23 cellular contexts compared by ENCODE assay signal in genomic region chr20:53141651-53142050, GRCh38.
DNase-seq lines count a peak whose midpoint lies in the region.
"Had no signal": no experiment of that assay in that cellular context is flagged by ENCODE, and none has a peak within 500 bp of the region (broad histone marks: within the 10 kb centered on the region; RNA-seq: fewer than 3 reads in every experiment).

No MANE protein-coding gene starts in this region.

- peak overlapping the region; percentile 3 for H3K27ac Mint-ChIP-seq in activated naive CD4-positive, alpha-beta T cell treated with anti-CD3 and anti-CD28 coated beads for 36 hours
- no peak overlapping the region for H3K27ac Mint-ChIP-seq in activated naive CD4-positive, alpha-beta T cell treated with anti-CD3 and anti-CD28 coated beads, Interleukin-2, amount 10 ng/mL, durations not matched to agents 7 days and 5 days
- peak overlapping the region; percentile 35 for H3K27ac Mint-ChIP-seq in activated T-helper 1 cell treated with anti-CD3 and anti-CD28 coated beads, Interleukin-12 subunit alpha, Interleukin-12 subunit beta, Interleukin-2, Interleukin-4 antibody, amounts not matched to agents 30 ng/mL and 10 ng/mL and 1 ng/mL, durations not matched to agents 14 hours and 24 hours and 36 hours
- H3K27ac Mint-ChIP-seq: activated CD4-positive, alpha-beta T cell treated with anti-CD3 and anti-CD28 coated beads, Interleukin-2, amount 10 ng/mL, durations not matched to agents 7 days and 5 days; CD4-positive, alpha-beta T cell; nephron progenitor cell; stimulated activated memory B cell treated with anti-CD40 and anti-IgM and Interleukin-4, amounts not matched to agents 10 μg/mL and 1 μg/mL and 100 μg/mL, for 72 hours had no signal

- H3K4me1 ChIP-seq in mesenchymal stem cell (ENCODE audit: control insufficient read depth, insufficient read depth, low read depth, low read length) = no peaks in the 10 kb centered on the region
- H3K4me1 ChIP-seq: left lung had no signal

- no peaks in the 10 kb centered on the region for H3K9me3 Mint-ChIP-seq in activated naive CD4-positive, alpha-beta T cell treated with anti-CD3 and anti-CD28 coated beads for 36 hours
- no peaks in the 10 kb centered on the region for H3K9me3 Mint-ChIP-seq in activated naive CD4-positive, alpha-beta T cell treated with anti-CD3 and anti-CD28 coated beads, Interleukin-2, amount 10 ng/mL, durations not matched to agents 7 days and 5 days
- peaks cover 7% of the 10 kb centered on the region for H3K9me3 Mint-ChIP-seq in activated T-helper 1 cell treated with anti-CD3 and anti-CD28 coated beads, Interleukin-12 subunit alpha, Interleukin-12 subunit beta, Interleukin-2, Interleukin-4 antibody, amounts not matched to agents 30 ng/mL and 10 ng/mL and 1 ng/mL, durations not matched to agents 14 hours and 24 hours and 36 hours
- H3K9me3 Mint-ChIP-seq: CD4-positive, alpha-beta T cell; nephron progenitor cell had no signal

- no peak overlapping the region for H3K23ac ChIP-seq in mesenchymal stem cell (ENCODE audit: low read length in 2 of 2)

- H3K27me3 ChIP-seq in mesenchymal stem cell (ENCODE audit: control insufficient read depth in 1 of 2, insufficient read depth in 1 of 2, low read length in 2 of 2) = no peaks in the 10 kb centered on the region
- H3K27me3 ChIP-seq: left lung, testis had no signal

- intact Hi-C loops in activated naive CD4-positive, alpha-beta T cell treated with anti-CD3 and anti-CD28 coated beads for 36 hours (cut with micrococcal nuclease) = loop anchor here (10.0 kb wide), 1 partner anchor 793 kb away; no protein-coding TSS in a partner anchor
- intact Hi-C loops in activated T-helper 1 cell treated with anti-CD3 and anti-CD28 coated beads, Interleukin-12 subunit alpha, Interleukin-12 subunit beta, Interleukin-2, Interleukin-4 antibody, amounts not matched to agents 30 ng/mL and 10 ng/mL and 1 ng/mL, durations not matched to agents 14 hours and 24 hours and 36 hours (cut with micrococcal nuclease) = no loop called here

- H3K36me3 Mint-ChIP-seq in activated naive CD4-positive, alpha-beta T cell treated with anti-CD3 and anti-CD28 coated beads for 36 hours (ENCODE audit: low read depth) = peaks cover 21% of the 10 kb centered on the region
- H3K36me3 Mint-ChIP-seq in activated naive CD4-positive, alpha-beta T cell treated with anti-CD3 and anti-CD28 coated beads, Interleukin-2, amount 10 ng/mL, durations not matched to agents 7 days and 5 days = peaks cover 5% of the 10 kb centered on the region
- H3K36me3 Mint-ChIP-seq in activated T-helper 1 cell treated with anti-CD3 and anti-CD28 coated beads, Interleukin-12 subunit alpha, Interleukin-12 subunit beta, Interleukin-2, Interleukin-4 antibody, amounts not matched to agents 30 ng/mL and 10 ng/mL and 1 ng/mL, durations not matched to agents 14 hours and 24 hours and 36 hours (ENCODE audit: low read depth) = peaks cover 6% of the 10 kb centered on the region
- H3K36me3 Mint-ChIP-seq: stimulated activated memory B cell treated with anti-CD40 and anti-IgM and Interleukin-4, amounts not matched to agents 10 μg/mL and 1 μg/mL and 100 μg/mL, for 72 hours had no signal

- peak overlapping the region; percentile 62 for H4K8ac ChIP-seq in mesenchymal stem cell (ENCODE audit: low read length)

- no peak overlapping the region for H3K4me3 Mint-ChIP-seq in activated naive CD4-positive, alpha-beta T cell treated with anti-CD3 and anti-CD28 coated beads for 36 hours
- no peak overlapping the region for H3K4me3 Mint-ChIP-seq in activated naive CD4-positive, alpha-beta T cell treated with anti-CD3 and anti-CD28 coated beads, Interleukin-2, amount 10 ng/mL, durations not matched to agents 7 days and 5 days
- H3K4me3 Mint-ChIP-seq in activated T-helper 1 cell treated with anti-CD3 and anti-CD28 coated beads, Interleukin-12 subunit alpha, Interleukin-12 subunit beta, Interleukin-2, Interleukin-4 antibody, amounts not matched to agents 30 ng/mL and 10 ng/mL and 1 ng/mL, durations not matched to agents 14 hours and 24 hours and 36 hours = no peak overlapping the region
- H3K4me3 Mint-ChIP-seq: activated CD4-positive, alpha-beta T cell treated with anti-CD3 and anti-CD28 coated beads, Interleukin-2, amount 10 ng/mL, durations not matched to agents 7 days and 5 days; CD4-positive, alpha-beta T cell; nephron progenitor cell; stimulated activated memory B cell treated with anti-CD40 and anti-IgM and Interleukin-4, amounts not matched to agents 10 μg/mL and 1 μg/mL and 100 μg/mL, for 72 hours had no signal

- H2BK12ac ChIP-seq in mesenchymal stem cell (ENCODE audit: low read length in 2 of 2) = no peak overlapping the region

- CTCF ChIA-PET in activated naive CD4-positive, alpha-beta T cell treated with anti-CD3 and anti-CD28 coated beads for 36 hours (lab: Charles Lee) = no interaction called here
- CTCF ChIA-PET in activated naive CD4-positive, alpha-beta T cell treated with anti-CD3 and anti-CD28 coated beads, Interleukin-2, amount 10 ng/mL, durations not matched to agents 7 days and 5 days (lab: Charles Lee) = interaction anchor here (1.5 kb wide), 1 partner anchor 75 kb away, joined by 4 read pairs; no protein-coding TSS in a partner anchor

- WGBS in mesenchymal stem cell = 69% methylated on average over 6 of the region's 7 CpGs

- no peak overlapping the region for H3K27ac ChIP-seq in mesenchymal stem cell (ENCODE audit: low read length, poor library complexity, severe bottlenecking)
- H3K27ac ChIP-seq: left lung, testis had no signal

- no peak overlapping the region for H3K9ac ChIP-seq in mesenchymal stem cell (ENCODE audit: low read length)

- no peaks in the 10 kb centered on the region for H3K36me3 ChIP-seq in mesenchymal stem cell (ENCODE audit: control insufficient read depth in 1 of 2, insufficient read depth in 2 of 2, low read depth in 1 of 2, low read length in 2 of 2)
- H3K36me3 ChIP-seq: left lung had no signal

- H2AK5ac ChIP-seq in mesenchymal stem cell (ENCODE audit: low read length, severe bottlenecking) = no peak overlapping the region

- H3K4ac ChIP-seq in mesenchymal stem cell (ENCODE audit: low read depth in 1 of 2, low read length in 2 of 2) = no peak overlapping the region

- no peak overlapping the region for H2BK5ac ChIP-seq in mesenchymal stem cell (ENCODE audit: low read depth, low read length, poor library complexity, severe bottlenecking)

- no peak overlapping the region for H2BK15ac ChIP-seq in mesenchymal stem cell (ENCODE audit: low read depth, poor library complexity, severe bottlenecking)

- peak overlapping the region; percentile 7 for H4K91ac ChIP-seq in mesenchymal stem cell (ENCODE audit: low read length)

- H3K27me3 Mint-ChIP-seq in activated naive CD4-positive, alpha-beta T cell treated with anti-CD3 and anti-CD28 coated beads for 36 hours (ENCODE audit: low read depth) = no peaks in the 10 kb centered on the region
- no peaks in the 10 kb centered on the region for H3K27me3 Mint-ChIP-seq in activated naive CD4-positive, alpha-beta T cell treated with anti-CD3 and anti-CD28 coated beads, Interleukin-2, amount 10 ng/mL, durations not matched to agents 7 days and 5 days
- no peaks in the 10 kb centered on the region for H3K27me3 Mint-ChIP-seq in activated T-helper 1 cell treated with anti-CD3 and anti-CD28 coated beads, Interleukin-12 subunit alpha, Interleukin-12 subunit beta, Interleukin-2, Interleukin-4 antibody, amounts not matched to agents 30 ng/mL and 10 ng/mL and 1 ng/mL, durations not matched to agents 14 hours and 24 hours and 36 hours (ENCODE audit: insufficient read depth)
- H3K27me3 Mint-ChIP-seq: activated CD4-positive, alpha-beta T cell treated with anti-CD3 and anti-CD28 coated beads, Interleukin-2, amount 10 ng/mL, durations not matched to agents 7 days and 5 days; CD4-positive, alpha-beta T cell; stimulated activated memory B cell treated with anti-CD40 and anti-IgM and Interleukin-4, amounts not matched to agents 10 μg/mL and 1 μg/mL and 100 μg/mL, for 72 hours had no signal

- no peak overlapping the region for H3K4me2 ChIP-seq in mesenchymal stem cell (ENCODE audit: low read length, poor library complexity, severe bottlenecking)

- peaks cover 75% of the 10 kb centered on the region for H3K4me1 Mint-ChIP-seq in activated naive CD4-positive, alpha-beta T cell treated with anti-CD3 and anti-CD28 coated beads for 36 hours (ENCODE audit: low read depth)
- H3K4me1 Mint-ChIP-seq in activated naive CD4-positive, alpha-beta T cell treated with anti-CD3 and anti-CD28 coated beads, Interleukin-2, amount 10 ng/mL, durations not matched to agents 7 days and 5 days = peaks cover 28% of the 10 kb centered on the region
- H3K4me1 Mint-ChIP-seq in activated T-helper 1 cell treated with anti-CD3 and anti-CD28 coated beads, Interleukin-12 subunit alpha, Interleukin-12 subunit beta, Interleukin-2, Interleukin-4 antibody, amounts not matched to agents 30 ng/mL and 10 ng/mL and 1 ng/mL, durations not matched to agents 14 hours and 24 hours and 36 hours (ENCODE audit: low read depth) = peaks cover 48% of the 10 kb centered on the region

- no peak overlapping the region for H3K4me3 ChIP-seq in mesenchymal stem cell (ENCODE audit: insufficient read depth in 1 of 2, low read depth in 1 of 2, low read length in 2 of 2)
- H3K4me3 ChIP-seq: left lung, mucosa of descending colon, testis had no signal

- no peak overlapping the region for H2BK120ac ChIP-seq in mesenchymal stem cell (ENCODE audit: low read depth, low read length)

- no peak overlapping the region for H3K14ac ChIP-seq in mesenchymal stem cell (ENCODE audit: low read length in 2 of 2)

- H3K79me1 ChIP-seq in mesenchymal stem cell (replicated peaks; ENCODE audit: low read length, poor library complexity, severe bottlenecking) = no peaks in the 10 kb centered on the region

- peak overlapping the region in 1 of 2 experiments; percentile 50 for H3K18ac ChIP-seq in mesenchymal stem cell (ENCODE audit: low read depth in 1 of 2, low read length in 2 of 2)

- DNase-seq in activated naive CD4-positive, alpha-beta T cell treated with anti-CD3 and anti-CD28 coated beads for 36 hours = no peak
- DNase-seq in activated naive CD4-positive, alpha-beta T cell treated with anti-CD3 and anti-CD28 coated beads, Interleukin-2, amount 10 ng/mL, durations not matched to agents 7 days and 5 days = no peak
- peak; percentile 41 for DNase-seq in M059J (ENCODE audit: low read depth)
- DNase-seq in activated T-helper 1 cell treated with anti-CD3 and anti-CD28 coated beads, Interleukin-12 subunit alpha, Interleukin-12 subunit beta, Interleukin-2, Interleukin-4 antibody, amounts not matched to agents 30 ng/mL and 10 ng/mL and 1 ng/mL, durations not matched to agents 14 hours and 24 hours and 36 hours (ENCODE audit: low spot score) = no peak
- no peak for DNase-seq in mesenchymal stem cell
- no peak for DNase-seq in NOMO-1 treated with DMSO at 0.1 percent for 48 hours (lab: John Stamatoyannopoulos, UW; ENCODE audit: unreplicated experiment)
- no peak for DNase-seq in HK-2 (ENCODE audit: unreplicated experiment)
- DNase-seq in effector CD8-positive, alpha-beta T cell (lab: John Stamatoyannopoulos, UW) = no peak
- DNase-seq: activated CD4-positive, alpha-beta T cell treated with anti-CD3 and anti-CD28 coated beads, Interleukin-2, amount 10 ng/mL, durations not matched to agents 7 days and 5 days; activated CD8-positive, alpha-beta memory T cell treated with anti-CD3 and anti-CD28 coated beads, Interleukin-2, amount 50 U/mL, for 4 hours; amniotic stem cell; caudate nucleus; CD4-positive, alpha-beta T cell; dermis blood vessel endothelial cell; DMS153; GOT3; left lung; mucosa of descending colon; NCI-H1105 treated with DMSO at 0.1 percent for 48 hours; NCI-H2107; nephron progenitor cell had no signal

- no peaks in the 10 kb centered on the region for H3K9me3 ChIP-seq in mesenchymal stem cell (ENCODE audit: control insufficient read depth, low read length)
- H3K9me3 ChIP-seq: left lung, mucosa of descending colon, testis had no signal

- H2AFZ ChIP-seq in mesenchymal stem cell (ENCODE audit: low read depth, low read length) = no peak overlapping the region
